In the genomic region with DNA sequence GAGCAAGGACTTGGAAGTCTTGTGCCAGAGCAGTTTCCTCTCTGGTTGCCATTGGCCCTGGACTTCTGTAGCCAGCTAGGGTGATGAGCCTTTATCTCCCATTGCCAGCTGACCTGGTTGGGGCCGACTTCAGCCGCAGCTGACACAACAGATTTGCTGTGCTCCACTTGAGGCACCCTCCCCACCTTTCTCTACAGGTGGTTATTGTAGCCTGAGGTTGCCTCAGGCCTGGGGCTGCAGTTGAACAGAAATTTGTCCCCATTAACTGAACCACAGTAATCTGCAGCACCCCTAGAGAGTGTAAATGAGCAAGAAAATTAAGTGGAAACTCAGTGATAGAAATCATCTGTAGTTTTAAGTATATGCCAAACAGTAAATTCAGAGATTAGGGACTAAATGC, we compare ENCODE assay signal across 16 cellular contexts. TPM values are rescaled to one million over a fixed set of nuclear protein-coding genes. Genes with fewer than 3 reads are reported as not detected.
DNase-seq lines count a peak whose midpoint lies in the region; ATAC-seq and TF ChIP-seq lines count a peak whose summit lies in the region.
"Had no signal": no experiment of that assay in that cellular context is flagged by ENCODE, and none has a peak within 500 bp of the region (broad histone marks: within the 10 kb centered on the region; RNA-seq: fewer than 3 reads in every experiment).

No MANE protein-coding gene starts in this region.

- H4K20me1 ChIP-seq in OCI-LY7 (ENCODE audit: insufficient read depth, low read length) = no peaks in the 10 kb centered on the region

- H3K4me3 ChIP-seq in esophagus (ENCODE audit: low read depth in 1 of 2, low read length in 2 of 2) (no peak overlapping the region), mesendoderm (ENCODE audit: low read length) (no peak overlapping the region), vagina (no peak overlapping the region), OCI-LY7 (ENCODE audit: low read depth, low read length, poor library complexity, severe bottlenecking) (no peak overlapping the region)

- no peak overlapping the region for H3K23ac ChIP-seq in mesendoderm (ENCODE audit: low read length)

- H2BK120ac ChIP-seq in mesendoderm (ENCODE audit: low read depth, low read length) = no peak overlapping the region

- H3K27ac ChIP-seq in esophagus (ENCODE audit: low read depth in 2 of 2, low read length in 1 of 2) (peak overlapping the region; percentile 21 to 40), mesendoderm (ENCODE audit: low read depth, low read length) (no peak overlapping the region), vagina (peak overlapping the region; percentile 83), OCI-LY7 (ENCODE audit: low read depth, low read length, poor library complexity, severe bottlenecking) (no peak overlapping the region)
- H3K27ac ChIP-seq: C4-2B had no signal

- CTCF ChIA-PET in OCI-LY7 (lab: Charles Lee; ENCODE audit: unreplicated experiment) = no interaction called here

- 71 to 74% methylated on average over 2 of the region's 2 CpGs for WGBS in esophagus, 2 donors
- no CpG with 5 or more reads among the region's 2 CpGs for whole genome bisulfite sequencing in mesendoderm (ENCODE audit: extremely low coverage, insufficient coverage, low lambda C conversion rate)

- POLR2A ChIA-PET in OCI-LY7 (lab: Charles Lee) = interaction anchor here (0.6 kb wide), 1 partner anchor 425 kb away, joined by 3 read pairs; no protein-coding TSS in a partner anchor

- TF ChIP-seq CTCF in vagina (IDR thresholded peaks at IDR 0.05) (no peak), OCI-LY7 (conservative IDR thresholded peaks at IDR 0.05; ENCODE audit: low read length) (no peak)

- no peak overlapping the region for H3K56ac ChIP-seq in mesendoderm (ENCODE audit: low read length)

- no peaks in the 10 kb centered on the region for H3K27me3 ChIP-seq in esophagus (ENCODE audit: control insufficient read depth in 1 of 2, insufficient read depth in 2 of 2, low read length in 2 of 2)
- H3K27me3 ChIP-seq in mesendoderm (ENCODE audit: insufficient read depth, low read length, poor library complexity) = no peaks in the 10 kb centered on the region
- H3K27me3 ChIP-seq in vagina = no peaks in the 10 kb centered on the region

- H3K79me2 ChIP-seq in mesendoderm (ENCODE audit: control insufficient read depth, insufficient read depth, low read length) (no peaks in the 10 kb centered on the region), OCI-LY7 (ENCODE audit: insufficient read depth, low read depth, low read length) (no peaks in the 10 kb centered on the region)

- no peaks in the 10 kb centered on the region for H3K79me1 ChIP-seq in mesendoderm (ENCODE audit: low read length)

- intact Hi-C loops in vagina (cut with DNase I) = no loop called here
- intact Hi-C loops in OCI-LY7 (cut with micrococcal nuclease; ENCODE audit: unreplicated experiment) = no loop called here

- no peak for ATAC-seq in HG03196 (IDR thresholded peaks at IDR 0.05; ENCODE audit: unreplicated experiment)

- no peak overlapping the region for H4K8ac ChIP-seq in mesendoderm (ENCODE audit: low read depth, low read length)

- no peak overlapping the region for H3K18ac ChIP-seq in mesendoderm (ENCODE audit: low read length)

- no peak overlapping the region for H3K4ac ChIP-seq in mesendoderm (ENCODE audit: low read depth, low read length)

- DNase-seq in NCI-H146 treated with DMSO at 0.1 percent for 48 hours (lab: John Stamatoyannopoulos, UW; ENCODE audit: unreplicated experiment) (peak; percentile 91), mesendoderm (peak; percentile 34), vagina (ENCODE audit: extremely low spot score in 2 of 2) (peak in 1 of 2 donors; percentile 86), UCSD-AML1 (lab: John Stamatoyannopoulos, UW; ENCODE audit: unreplicated experiment) (no peak), OCI-LY7 (ENCODE audit: low spot score) (no peak)
- DNase-seq: GF-D8, GOT3, NCI-H1048, NCI-H1436 treated with DMSO at 0.1 percent for 48 hours, NCI-H2081 treated with DMSO at 0.1 percent for 48 hours, NCI-H524, OCI-M1, SIG-M5 had no signal

- no peak overlapping the region for H2BK15ac ChIP-seq in mesendoderm (replicated peaks; ENCODE audit: low read depth)

- no peak overlapping the region for H2AK5ac ChIP-seq in mesendoderm (ENCODE audit: low read length)

- H2BK5ac ChIP-seq in mesendoderm (ENCODE audit: low read length) = no peak overlapping the region

- no peak overlapping the region for H3K9ac ChIP-seq in mesendoderm (ENCODE audit: low read length)

- no peaks in the 10 kb centered on the region for H3K9me2 ChIP-seq in OCI-LY7 (ENCODE audit: insufficient read depth, low read length)

- no peak overlapping the region for H2AFZ ChIP-seq in OCI-LY7 (ENCODE audit: low read length)

- H3K4me2 ChIP-seq in mesendoderm (ENCODE audit: low read length) (no peak overlapping the region), OCI-LY7 (ENCODE audit: low read length) (no peak overlapping the region)

- H3K9me3 ChIP-seq in esophagus (ENCODE audit: control insufficient read depth in 2 of 2, insufficient read depth in 1 of 2, low read depth in 1 of 2, low read length in 1 of 2) (peaks cover 0 to under 1% of the 10 kb centered on the region in 2 donors), vagina (no peaks in the 10 kb centered on the region), OCI-LY7 (ENCODE audit: low read length) (0 out of 2 replicates have a peak, but pooled peaks cover 9% of the 10 kb centered on the region)

- TF ChIP-seq POLR2A in vagina (IDR thresholded peaks at IDR 0.05) = no peak

- H4K5ac ChIP-seq in mesendoderm (ENCODE audit: low read length) = no peak overlapping the region

- BruUV-seq in OCI-LY7 (replicated peaks; lab: Mats Ljungman, UMichigan) = no TSS peak

- H3K4me1 ChIP-seq in esophagus (ENCODE audit: control insufficient read depth in 2 of 2, insufficient read depth in 2 of 2, low read length in 1 of 2) (peaks cover 2 to 5% of the 10 kb centered on the region in 2 donors), mesendoderm (ENCODE audit: control insufficient read depth, low read depth, low read length) (no peaks in the 10 kb centered on the region), vagina (peaks cover 15% of the 10 kb centered on the region), OCI-LY7 (ENCODE audit: insufficient read depth, low read length, poor library complexity, severe bottlenecking) (no peaks in the 10 kb centered on the region)

- no peaks in the 10 kb centered on the region for H3K36me3 ChIP-seq in esophagus (ENCODE audit: control insufficient read depth in 2 of 2, insufficient read depth in 2 of 2, low read length in 1 of 2)
- no peaks in the 10 kb centered on the region for H3K36me3 ChIP-seq in mesendoderm (ENCODE audit: control insufficient read depth, insufficient read depth, low read length)
- H3K36me3 ChIP-seq in vagina = no peaks in the 10 kb centered on the region
- H3K36me3 ChIP-seq in OCI-LY7 (ENCODE audit: insufficient read depth, low read length) = no peaks in the 10 kb centered on the region

RNA-seq across cellular contexts. Expression of a gene that starts 48.6 kb away (rescaled TPM):
- 10 to 100 TPM; 15.0 to 24.0 TPM for polyA plus RNA-seq in esophagus
- 38.2 TPM for polyA plus RNA-seq in mesendoderm (2013, experiment 1 of 2)
- 38.0 TPM for polyA plus RNA-seq in mesendoderm (2013, experiment 2 of 2)
- total RNA-seq in vagina (46.9 TPM), OCI-LY7 (2022) (57.6 and 58.8 TPM in 2 replicates)
- 113 and 117 TPM in 2 replicates for total RNA-seq in OCI-LY7 (2014; rRNA removed; shearing (Covaris generic))

Comparison
In these comparisons a context has a peak if more than half of its experiments do, and no peak if none do; other contexts are left out.
1. DNase-seq: peak in NCI-H146 treated with DMSO at 0.1 percent for 48 hours (single experiment) and mesendoderm (single experiment); none in UCSD-AML1 (single experiment) and OCI-LY7 (single experiment).
2. H3K27ac ChIP-seq: peak in esophagus (2 of 2) and vagina (single experiment); none in mesendoderm (single experiment) and OCI-LY7 (single experiment).